Comparison of ENCODE assay signal across 8 cellular contexts in genomic region chr1:84573967-84574842, GRCh38. TPM values are rescaled to one million over a fixed set of nuclear protein-coding genes. Genes with fewer than 3 reads are reported as not detected.
A peak's percentile ranks its signal among the peaks of the same experiment; 100 is the strongest.
DNase-seq lines count a peak whose midpoint lies in the region; ATAC-seq and TF ChIP-seq lines count a peak whose summit lies in the region.

TSS of gene CTBS (minus strand) at chr1:84574440. CDS start at chr1:84574415, 25 bp downstream.

- H3K27me3 ChIP-seq in brain microvascular endothelial cell (replicated peaks) (no peaks in the 10 kb centered on the region), iPS DF 6.9 (ENCODE audit: control insufficient read depth, insufficient read depth, low read length) (no peaks in the 10 kb centered on the region), gastrocnemius medialis (no peaks in the 10 kb centered on the region)

- in situ Hi-C loops in brain microvascular endothelial cell (cut with HindIII; ENCODE audit: low pct_ligation_motif_present, low sequenced_read_pairs) = no loop called here
- in situ Hi-C loops in gastrocnemius medialis (cut with MboI; ENCODE audit: low sequenced_read_pairs in 4 of 4) = loop anchor here in 1 of 4 donors (5.0 kb wide), 1 partner anchor 67 kb away; the partner anchor contains the start of genes GNG5 and SPATA1

- H3K36me3 ChIP-seq in brain microvascular endothelial cell (replicated peaks) = peaks cover 2% of the 10 kb centered on the region
- H3K36me3 ChIP-seq in iPS DF 6.9 (ENCODE audit: control insufficient read depth, insufficient read depth, low read length) = no peaks in the 10 kb centered on the region; the same call in 1 of the 2 replicates
- no peaks in the 10 kb centered on the region for H3K36me3 ChIP-seq in gastrocnemius medialis

- peak; percentile 72 to 78 for TF ChIP-seq POLR2A in gastrocnemius medialis (IDR thresholded peaks at IDR 0.05)

- no peaks in the 10 kb centered on the region for H3K9me3 ChIP-seq in iPS DF 6.9 (ENCODE audit: control insufficient read depth, insufficient read depth, low read length)
- H3K9me3 ChIP-seq in gastrocnemius medialis = no peaks in the 10 kb centered on the region

- peak within 1 kb of the TSS; percentile 92 for H3K27ac ChIP-seq in 22Rv1
- H3K27ac ChIP-seq in brain microvascular endothelial cell = peak within 1 kb of the TSS; percentile 99
- H3K27ac ChIP-seq in iPS DF 6.9 (ENCODE audit: low read length) = no peak within 1 kb of the TSS
- peak within 1 kb of the TSS; percentile 91 to 97 (median 96) for H3K27ac ChIP-seq in gastrocnemius medialis

- no peak for TF ChIP-seq CTCF in 22Rv1 (IDR thresholded peaks at IDR 0.05)
- peak; percentile 3 for TF ChIP-seq CTCF in brain microvascular endothelial cell (IDR thresholded peaks at IDR 0.05; ENCODE audit: low read depth, low read length, missing control alignments)
- no peak for TF ChIP-seq CTCF in gastrocnemius medialis (IDR thresholded peaks at IDR 0.05 in 4 of 5, conservative IDR thresholded peaks at IDR 0.05 in 1 of 5)

- H3K4me1 ChIP-seq in iPS DF 6.9 (ENCODE audit: control insufficient read depth, insufficient read depth, low read length) (peaks cover 3% of the 10 kb centered on the region; the same call in 1 of the 2 replicates), gastrocnemius medialis (peaks cover 14 to 22% of the 10 kb centered on the region in 2 donors)

- no CpG with 5 or more reads among the region's 67 CpGs for WGBS in iPS DF 6.9 (ENCODE audit: insufficient coverage, insufficient read length)

- ATAC-seq in GM18519 (IDR thresholded peaks at IDR 0.05; ENCODE audit: low FRiP score, unreplicated experiment) (peak; percentile 64), HG03045 (IDR thresholded peaks at IDR 0.05; ENCODE audit: unreplicated experiment) (peak; percentile 89), gastrocnemius medialis (peak; percentile 88 to 92)

- peak within 1 kb of the TSS; percentile 65 for H3K4me3 ChIP-seq in brain microvascular endothelial cell (ENCODE audit: low read depth, low read length)
- peak within 1 kb of the TSS; percentile 74 for H3K4me3 ChIP-seq in iPS DF 6.9 (ENCODE audit: low read length)
- H3K4me3 ChIP-seq in gastrocnemius medialis = peak within 1 kb of the TSS; percentile 70 to 89 (median 88)

- intact Hi-C loops in gastrocnemius medialis (cut with DNase I; ENCODE audit: low total_unique reads) = loop anchor here (1.0 to 5.0 kb wide), 5 partner anchors 31 to 117 kb away; partner anchors contain the start of genes GNG5, RPF1, SPATA1 and SSX2IP

- DNase-seq in NCI-H2107 (lab: John Stamatoyannopoulos, UW) = peak; percentile 81
- DNase-seq in UCSD-AML1 (lab: John Stamatoyannopoulos, UW; ENCODE audit: unreplicated experiment) = peak; percentile 87
- peak; percentile 76 for DNase-seq in brain microvascular endothelial cell
- DNase-seq in iPS DF 6.9 (ENCODE audit: low read depth, low spot score) = peak; percentile 60
- DNase-seq in gastrocnemius medialis = peak; percentile 76 to 81

RNA-seq across cellular contexts. Expression of gene CTBS, which starts in this region (rescaled TPM):
- 1 to 10 TPM; 4.0 to 6.6 (median 4.7) TPM for total RNA-seq in gastrocnemius medialis
